ENCODE assay signal across 8 cellular contexts in the genomic region with DNA sequence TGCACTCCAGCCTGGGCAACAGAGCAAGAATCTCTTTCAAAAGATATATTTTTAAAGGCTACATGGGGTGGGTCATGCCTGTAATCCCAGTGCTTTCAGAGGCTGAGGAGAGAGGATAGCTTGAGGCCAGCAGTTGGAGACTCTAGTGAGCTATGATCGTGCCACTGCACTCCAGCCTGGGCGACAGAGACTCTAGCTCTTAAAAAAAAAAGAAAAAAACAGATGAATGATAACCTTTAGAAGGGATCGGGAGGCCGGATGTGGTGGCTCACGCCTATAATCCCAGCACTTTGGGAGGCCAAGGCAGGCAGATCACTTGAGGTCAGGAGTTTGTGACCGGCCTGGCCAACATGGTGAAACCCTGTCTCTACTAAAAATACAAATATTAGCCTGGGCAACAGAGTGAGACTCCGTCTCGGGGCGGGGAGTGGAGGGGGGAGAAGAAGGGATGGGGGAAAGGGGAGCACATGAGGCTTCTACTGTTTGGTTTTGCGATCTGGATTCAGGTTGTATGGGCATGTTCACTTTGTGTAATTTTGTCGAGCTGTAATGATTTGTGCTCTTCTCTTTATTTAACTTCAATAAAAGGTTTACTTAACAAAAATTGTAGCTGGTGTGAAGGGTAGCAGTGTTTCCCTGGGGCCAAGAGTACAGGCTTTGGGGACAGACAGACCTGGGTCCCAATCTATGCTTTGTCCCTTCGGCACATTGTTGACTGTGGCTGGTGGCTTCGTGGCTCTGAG. TPM values are rescaled to one million over a fixed set of nuclear protein-coding genes. Genes with fewer than 3 reads are reported as not detected.
DNase-seq lines count a peak whose midpoint lies in the region; ATAC-seq and TF ChIP-seq lines count a peak whose summit lies in the region.

No MANE protein-coding gene starts in this region.

- no peak overlapping the region for H2BK5ac ChIP-seq in neuronal stem cell (ENCODE audit: low read length)

- CTCF ChIA-PET in CD4-positive, alpha-beta T cell (lab: Charles Lee) = interaction anchor here (0.6 to 2.4 kb wide), 32 partner anchors 8 to 1712 kb away, joined by 3 to 19 read pairs (median 6); a partner anchor contains a TSS
- CTCF ChIA-PET in PC-3 (lab: Charles Lee) = interaction anchor here (0.5 to 1.5 kb wide), 6 partner anchors 88 to 177 kb away, joined by 3 to 11 read pairs (median 4); a partner anchor contains a TSS

- H2AFZ ChIP-seq in PC-3 (ENCODE audit: low read length) (peak overlapping the region; percentile 75), neuronal stem cell (ENCODE audit: low read length) (peak overlapping the region; percentile 88)

- no peaks in the 10 kb centered on the region for H3F3A ChIP-seq in PC-3 (ENCODE audit: low read length, unreplicated experiment)

- H2BK120ac ChIP-seq in neuronal stem cell (ENCODE audit: low read depth, low read length) = no peak overlapping the region

- H3K79me2 ChIP-seq in PC-3 (ENCODE audit: low read length) = peaks cover 40% of the 10 kb centered on the region

- no TSS peak for BruUV-seq in PC-3 (replicated peaks; lab: Mats Ljungman, UMichigan)

- no peak for TF ChIP-seq CTCF in CD4-positive, alpha-beta T cell (IDR thresholded peaks at IDR 0.05)
- TF ChIP-seq CTCF in PC-3 (conservative IDR thresholded peaks at IDR 0.05; ENCODE audit: low read depth, low read length) = no peak

- no peaks in the 10 kb centered on the region for H3K27me3 ChIP-seq in CD4-positive, alpha-beta T cell (ENCODE audit: control insufficient read depth, insufficient read depth, low read length)
- no peaks in the 10 kb centered on the region for H3K27me3 ChIP-seq in PC-3 (ENCODE audit: low read length)
- H3K27me3 ChIP-seq in effector memory CD4-positive, alpha-beta T cell (replicated peaks; ENCODE audit: control insufficient read depth, insufficient read depth, low read length, poor library complexity, severe bottlenecking) = no peaks in the 10 kb centered on the region
- no peaks in the 10 kb centered on the region for H3K27me3 ChIP-seq in neuronal stem cell (ENCODE audit: control insufficient read depth in 3 of 3, insufficient read depth in 3 of 3, low read depth in 1 of 3, low read length in 3 of 3)

- H3K9me3 ChIP-seq in CD4-positive, alpha-beta T cell (ENCODE audit: control insufficient read depth, low read length) = no peaks in the 10 kb centered on the region
- no peaks in the 10 kb centered on the region for H3K9me3 ChIP-seq in PC-3 (ENCODE audit: low read length)
- H3K9me3 ChIP-seq in effector memory CD4-positive, alpha-beta T cell (ENCODE audit: control insufficient read depth, low read length) = no peaks in the 10 kb centered on the region
- H3K9me3 ChIP-seq in neuronal stem cell (replicated peaks in 1 of 2; ENCODE audit: control insufficient read depth in 2 of 2, insufficient read depth in 1 of 2, low read depth in 1 of 2, low read length in 2 of 2) = no peaks in the 10 kb centered on the region

- H3K23ac ChIP-seq in neuronal stem cell (ENCODE audit: low read depth, low read length, poor library complexity) = no peak overlapping the region

- H2AK5ac ChIP-seq in neuronal stem cell (ENCODE audit: low read depth, low read length) = no peak overlapping the region

- H3K9ac ChIP-seq in PC-3 (ENCODE audit: low read length) (peak overlapping the region; percentile 97), neuronal stem cell (ENCODE audit: low read depth, low read length, poor library complexity) (peak overlapping the region; percentile 96)

- peak overlapping the region; percentile 88 for H3K4me3 ChIP-seq in PC-3 (ENCODE audit: low read length)
- H3K4me3 ChIP-seq in effector memory CD4-positive, alpha-beta T cell (ENCODE audit: insufficient read depth, low read depth, low read length, poor library complexity, severe bottlenecking) = peak overlapping the region; percentile 80
- H3K4me3 ChIP-seq in neuronal stem cell (ENCODE audit: low read length in 2 of 2) = peak overlapping the region; percentile 72 to 84

- no peak overlapping the region for H4K91ac ChIP-seq in neuronal stem cell (ENCODE audit: low read depth, low read length, poor library complexity)

- WGBS in neuronal stem cell (ENCODE audit: extremely low coverage in 2 of 2, insufficient read length in 2 of 2, insufficient replicate concordance in 1 of 2), 2 donors = no CpG with 5 or more reads among the region's 13 CpGs

- ATAC-seq in CD4-positive, alpha-beta T cell (ENCODE audit: poor library complexity) = no peak
- ATAC-seq in PC-3 (no peak), HG02973 (IDR thresholded peaks at IDR 0.05; ENCODE audit: unreplicated experiment) (no peak), GM18502 (IDR thresholded peaks at IDR 0.05; ENCODE audit: poor library complexity, unreplicated experiment) (no peak), HG03460 (IDR thresholded peaks at IDR 0.05; ENCODE audit: unreplicated experiment) (no peak), HG02623 (IDR thresholded peaks at IDR 0.05; ENCODE audit: unreplicated experiment) (no peak)

- peaks cover 13% of the 10 kb centered on the region for H3K79me1 ChIP-seq in neuronal stem cell (ENCODE audit: low read depth, low read length)

- H3K4ac ChIP-seq in neuronal stem cell (ENCODE audit: low read length) = no peak overlapping the region

- no peaks in the 10 kb centered on the region for H3K9me2 ChIP-seq in PC-3 (replicated peaks; ENCODE audit: low read length)

- peaks cover 37% of the 10 kb centered on the region for H3K36me3 Mint-ChIP-seq in CD4-positive, alpha-beta T cell (ENCODE audit: low read depth)

- POLR2A ChIA-PET in CD4-positive, alpha-beta T cell (lab: Charles Lee) = interaction anchor here (0.8 to 4.4 kb wide), 32 partner anchors 9 to 534 kb away, joined by 3 to 172 read pairs (median 6); a partner anchor contains a TSS
- POLR2A ChIA-PET in PC-3 (lab: Charles Lee; ENCODE audit: unreplicated experiment) = interaction anchor here (0.5 to 0.6 kb wide), 4 partner anchors 29 to 1262 kb away, joined by 3 to 4 read pairs (median 3); no protein-coding TSS in a partner anchor

- H3K4me1 ChIP-seq in PC-3 (ENCODE audit: insufficient read depth, low read length) (peaks cover 9% of the 10 kb centered on the region; the same call in 1 of the 2 replicates), neuronal stem cell (ENCODE audit: control insufficient read depth in 2 of 2, insufficient read depth in 1 of 2, low read depth in 1 of 2, low read length in 2 of 2) (peaks cover 5 to 8% of the 10 kb centered on the region in 2 donors)
- H3K4me1 ChIP-seq in effector memory CD4-positive, alpha-beta T cell (ENCODE audit: control insufficient read depth, insufficient read depth, low read length, poor library complexity, severe bottlenecking) = peaks cover 27% of the 10 kb centered on the region

- no peaks in the 10 kb centered on the region for H3K9me3 Mint-ChIP-seq in CD4-positive, alpha-beta T cell

- H3K36me3 ChIP-seq in PC-3 (ENCODE audit: low read depth, low read length) = peaks cover 23% of the 10 kb centered on the region
- H3K36me3 ChIP-seq in effector memory CD4-positive, alpha-beta T cell (ENCODE audit: control insufficient read depth, insufficient read depth, low read length) = peaks cover 19% of the 10 kb centered on the region
- H3K36me3 ChIP-seq in neuronal stem cell (replicated peaks in 1 of 2; ENCODE audit: control insufficient read depth in 2 of 2, insufficient read depth in 2 of 2, low read length in 2 of 2) = peaks cover 20 to 29% of the 10 kb centered on the region in 2 donors

- H3K4me2 ChIP-seq in PC-3 (ENCODE audit: low read length) (peak overlapping the region; percentile 97), neuronal stem cell (ENCODE audit: insufficient read depth, low read length, poor library complexity, severe bottlenecking) (peak overlapping the region; percentile 72)

- no peak overlapping the region for H2BK12ac ChIP-seq in neuronal stem cell (ENCODE audit: low read length)

- H3K18ac ChIP-seq in neuronal stem cell (ENCODE audit: low read length) = no peak overlapping the region

- intact Hi-C loops in CD4-positive, alpha-beta T cell (cut with DNase I, micrococcal nuclease) = loop anchor here (1.0 to 10.0 kb wide), 8 partner anchors 29 to 1385 kb away; a partner anchor contains a TSS
- intact Hi-C loops in PC-3 (cut with micrococcal nuclease) = loop anchor here (2.0 to 10.0 kb wide), 2 partner anchors 65 to 87 kb away; a partner anchor contains a TSS

- peak overlapping the region; percentile 87 for H3K27ac ChIP-seq in CD4-positive, alpha-beta T cell (ENCODE audit: low read depth, low read length)
- H3K27ac ChIP-seq in PC-3 (ENCODE audit: low read length) (peak overlapping the region; percentile 65), neuronal stem cell (replicated peaks; ENCODE audit: low read length) (no peak overlapping the region)
- peak overlapping the region; percentile 94 for H3K27ac ChIP-seq in effector memory CD4-positive, alpha-beta T cell (ENCODE audit: insufficient read depth, low read length, poor library complexity, severe bottlenecking)

- no peak overlapping the region for H3K14ac ChIP-seq in neuronal stem cell (ENCODE audit: low read length)

- H3K4me3 Mint-ChIP-seq in CD4-positive, alpha-beta T cell = peak overlapping the region; percentile 98

- H2BK15ac ChIP-seq in neuronal stem cell (ENCODE audit: low read length) = no peak overlapping the region

- H3K4me1 Mint-ChIP-seq in CD4-positive, alpha-beta T cell (ENCODE audit: low read depth) = peaks cover 58% of the 10 kb centered on the region

- no peaks in the 10 kb centered on the region for H3K27me3 Mint-ChIP-seq in CD4-positive, alpha-beta T cell

- peak overlapping the region; percentile 97 for H3K27ac Mint-ChIP-seq in CD4-positive, alpha-beta T cell

- no peak overlapping the region for H4K8ac ChIP-seq in neuronal stem cell (ENCODE audit: low read depth, low read length)

- H4K20me1 ChIP-seq in PC-3 (ENCODE audit: low read length) = no peaks in the 10 kb centered on the region

- peak in 1 of 10 experiments; percentile 3 for DNase-seq in CD4-positive, alpha-beta T cell
- DNase-seq in PC-3 = no peak
- DNase-seq in effector memory CD4-positive, alpha-beta T cell = peak in 2 of 3 donors; percentile 2 to 10
- DNase-seq in neuronal stem cell (ENCODE audit: low spot score) = no peak

RNA-seq across cellular contexts. Expression of a gene that starts 1.1 kb away (rescaled TPM):
- 10 to 100 TPM; 61.3 to 67.4 TPM for total RNA-seq in CD4-positive, alpha-beta T cell
- 241 and 258 TPM in 2 replicates for total RNA-seq in PC-3 (2014; rRNA removed)
- 53.0 TPM for polyA plus RNA-seq in neuronal stem cell (2013, experiment 1 of 2)
- polyA plus RNA-seq in neuronal stem cell (2013, experiment 2 of 2) = 55.0 TPM

RNA-seq across cellular contexts. Expression of a gene that starts 27.0 kb away (rescaled TPM):
- total RNA-seq in CD4-positive, alpha-beta T cell = 1 to 10 TPM; 2.4 to 3.8 TPM
- 0.69 and 2.5 TPM in 2 replicates for total RNA-seq in PC-3 (2014; rRNA removed)
- polyA plus RNA-seq in neuronal stem cell (2013, experiment 1 of 2) = 0.93 TPM
- polyA plus RNA-seq in neuronal stem cell (2013, experiment 2 of 2) = 0.83 TPM

RNA-seq across cellular contexts. Expression of a gene that starts 35.4 kb away (rescaled TPM):
- 10 to 100 TPM; 16.3 to 19.1 TPM for total RNA-seq in CD4-positive, alpha-beta T cell
- total RNA-seq in PC-3 (2014; rRNA removed) = 0.52 and 0.80 TPM in 2 replicates
- polyA plus RNA-seq in neuronal stem cell (2013, experiment 1 of 2) = 0.28 TPM
- 0.29 TPM for polyA plus RNA-seq in neuronal stem cell (2013, experiment 2 of 2)

Comparison
In these comparisons a context has a peak if more than half of its experiments do, and no peak if none do; other contexts are left out.
1. DNase-seq: peak in effector memory CD4-positive, alpha-beta T cell (2 of 3); none in PC-3 (single experiment) and neuronal stem cell (single experiment).
2. Peak in every context shown above with its lines, with median percentiles within 50 percentile points of each other: H3K4me3 ChIP-seq.